8 cellular contexts compared by ENCODE assay signal in the genomic region with DNA sequence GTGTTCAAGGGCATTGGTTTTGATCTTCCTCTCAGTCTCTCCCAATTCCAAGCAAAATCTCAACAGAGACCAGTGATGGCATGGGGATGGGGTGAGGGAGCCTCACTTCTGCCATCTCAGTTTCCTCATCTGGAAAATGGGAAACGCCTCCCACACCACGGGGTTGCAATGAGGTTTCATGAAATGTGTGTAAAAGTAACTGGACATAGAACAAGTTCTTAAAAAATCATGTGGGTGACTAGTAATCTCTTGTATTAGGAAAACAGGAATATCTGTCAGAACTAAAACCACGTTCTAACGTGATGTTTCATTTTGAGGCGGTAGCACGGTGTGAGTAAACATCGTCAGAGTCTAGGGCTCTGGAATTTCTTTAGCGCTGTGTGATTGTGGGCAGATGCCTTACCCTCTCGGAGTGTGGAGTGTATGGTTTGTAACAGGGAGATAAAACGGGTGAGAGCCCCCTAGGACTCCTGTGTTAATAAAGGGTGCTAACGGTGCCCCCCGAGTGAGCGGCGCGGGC. TPM values are rescaled to one million over a fixed set of nuclear protein-coding genes. Genes with fewer than 3 reads are reported as not detected.
DNase-seq lines count a peak whose midpoint lies in the region; ATAC-seq and TF ChIP-seq lines count a peak whose summit lies in the region.

No MANE protein-coding gene starts in this region.

- ATAC-seq in HG02798 (IDR thresholded peaks at IDR 0.05; ENCODE audit: poor library complexity, unreplicated experiment) (peak; percentile 44), SK-N-SH treated with all-trans-retinoic acid at 6 μM for 48 hours (peak; percentile 28)

- H3K9ac ChIP-seq in skeletal muscle satellite cell (ENCODE audit: low read depth, low read length), result peak overlapping the region; percentile 81

- peaks cover 11% of the 10 kb centered on the region for H3K4me1 ChIP-seq in skeletal muscle satellite cell (ENCODE audit: control insufficient read depth, insufficient read depth, low read length)

- H3K9me3 ChIP-seq in skeletal muscle satellite cell (replicated peaks; ENCODE audit: low read length), result no peaks in the 10 kb centered on the region

- peak; percentile 69 for DNase-seq in NCI-H2171 treated with DMSO at 0.1 percent for 48 hours (lab: John Stamatoyannopoulos, UW)
- no peak for DNase-seq in NCI-H2171 (lab: John Stamatoyannopoulos, UW)
- no peak for DNase-seq in foreskin fibroblast
- DNase-seq in NK-92 treated with Interleukin-12 subunit alpha and Interleukin-12 subunit beta, amount 100 ng/mL, for 24 hours (lab: John Stamatoyannopoulos, UW), result no peak
- DNase-seq in putamen (ENCODE audit: low spot score), result no peak

- no peaks in the 10 kb centered on the region for H3K27me3 ChIP-seq in skeletal muscle satellite cell (ENCODE audit: control insufficient read depth, insufficient read depth, low read length)

- peak overlapping the region; percentile 56 to 59 for H3K4me3 ChIP-seq in foreskin fibroblast (ENCODE audit: low read depth in 1 of 2, low read length in 2 of 2)
- H3K4me3 ChIP-seq in skeletal muscle satellite cell (ENCODE audit: low read length), result peak overlapping the region; percentile 94

- TF ChIP-seq CTCF in foreskin fibroblast (IDR thresholded peaks at IDR 0.05; ENCODE audit: low read depth, low read length), result no peak

- no peaks in the 10 kb centered on the region for H3K36me3 ChIP-seq in skeletal muscle satellite cell (ENCODE audit: insufficient read depth, low read length)

- H3K4me2 ChIP-seq in skeletal muscle satellite cell (ENCODE audit: low read length), result peak overlapping the region; percentile 95

TF ChIP-seq in SK-N-SH treated with all-trans-retinoic acid at 6 μM for 48 hours, 23 proteins besides CTCF, POLR2A, EP300 and RAD21:
- TF ChIP-seq PPARA (CRISPR knock-in tag; IDR thresholded peaks at IDR 0.05; ENCODE audit: borderline replicate concordance), result no peak
- no peak for TF ChIP-seq ISL1 (CRISPR knock-in tag; IDR thresholded peaks at IDR 0.05)
TF ChIP-seq in SK-N-SH treated with all-trans-retinoic acid at 6 μM for 48 hours: peak in this region for 0.

RNA-seq across cellular contexts. Expression of gene DNAJC6, which starts 55.5 kb away (rescaled TPM):
- 1.5 and 2.3 TPM in 2 replicates for total RNA-seq in skeletal muscle satellite cell (2012; rRNA removed)
